28 cellular contexts compared by ENCODE assay signal in the genomic region with DNA sequence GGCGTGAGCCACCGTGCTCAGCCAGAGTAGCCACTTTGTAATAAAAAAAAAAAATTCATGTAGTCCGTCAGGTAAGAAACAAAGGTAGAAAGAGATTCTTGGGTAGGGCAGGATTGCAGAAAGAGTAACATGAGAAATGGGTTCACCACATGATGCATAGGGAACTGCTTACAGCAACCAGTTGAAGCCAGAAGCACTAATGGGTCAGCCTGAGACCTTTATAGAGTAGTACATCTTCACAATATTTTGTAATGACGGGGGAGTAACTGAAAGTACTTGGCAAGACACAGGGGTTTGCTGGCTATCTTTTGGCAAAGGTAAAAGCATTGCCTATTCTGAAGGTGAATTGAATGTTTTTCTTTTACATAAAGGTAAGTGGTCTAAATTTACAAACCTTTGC.
"Had no signal": no experiment of that assay in that cellular context is flagged by ENCODE, and none has a peak within 500 bp of the region (broad histone marks: within the 10 kb centered on the region; RNA-seq: fewer than 3 reads in every experiment).

No MANE protein-coding gene starts in this region.

- DNase-seq: activated CD4-positive, alpha-beta T cell treated with anti-CD3 and anti-CD28 coated beads for 36 hours; activated CD4-positive, alpha-beta T cell treated with anti-CD3 and anti-CD28 coated beads, Interleukin-2, amount 10 ng/mL, durations not matched to agents 7 days and 5 days; activated CD4-positive, alpha-beta T cell treated with anti-CD3 and anti-CD28 coated beads, Interleukin-2, amount 50 U/mL, for 48 hours; activated CD8-positive, alpha-beta T cell treated with anti-CD3 and anti-CD28 coated beads, Interleukin-2, amount 10 ng/mL, durations not matched to agents 7 days and 5 days; activated gamma-delta T cell treated with Interleukin-2 at 50 U/mL for 16 hours; activated naive CD4-positive, alpha-beta T cell treated with anti-CD3 and anti-CD28 coated beads for 36 hours; activated T-cell treated with anti-CD3 and anti-CD28 coated beads for 4 hours; activated T-cell treated with anti-CD3 and anti-CD28 coated beads, Interleukin-2, amount 50 U/mL, for 4 hours; body of pancreas; NCI-H1105; NCI-H1417 treated with DMSO at 0.1 percent for 48 hours; NCI-H187 treated with DMSO at 0.1 percent for 48 hours; NCI-H2081; NCI-H345; NCI-H526; NCI-H748 treated with DMSO at 0.1 percent for 48 hours; NK-92 treated with Interleukin-12 subunit alpha and Interleukin-12 subunit beta, amount 100 ng/mL, for 24 hours; PC-9; SHP77; SJCRH30; T1000 had no signal

- H3K27me3 ChIP-seq: adrenal gland, body of pancreas, breast epithelium, SJCRH30 had no signal

- H3K4me1 ChIP-seq: breast epithelium, SJCRH30 had no signal

- H3K9me3 Mint-ChIP-seq: activated CD4-positive, alpha-beta T cell treated with anti-CD3 and anti-CD28 coated beads, Interleukin-2, amount 10 ng/mL, durations not matched to agents 7 days and 5 days; activated naive CD4-positive, alpha-beta T cell treated with anti-CD3 and anti-CD28 coated beads for 36 hours; activated naive CD4-positive, alpha-beta T cell treated with anti-CD3 and anti-CD28 coated beads, Interleukin-2, amount 50 U/mL, for 72 hours; activated T-cell treated with anti-CD3 and anti-CD28 coated beads, Interleukin-2, amount 50 U/mL, for 4 hours; activated T-helper 1 cell treated with anti-CD3 and anti-CD28 coated beads, Interleukin-12 subunit alpha, Interleukin-12 subunit beta, Interleukin-2, Interleukin-4 antibody, amounts not matched to agents 30 ng/mL and 10 ng/mL and 1 ng/mL, durations not matched to agents 14 hours and 24 hours and 36 hours had no signal

- H3K27me3 Mint-ChIP-seq: activated CD4-positive, alpha-beta T cell treated with anti-CD3 and anti-CD28 coated beads for 36 hours; activated CD4-positive, alpha-beta T cell treated with anti-CD3 and anti-CD28 coated beads, Interleukin-2, amount 10 ng/mL, durations not matched to agents 7 days and 5 days had no signal

- H3K4me2 ChIP-seq: PC-9 had no signal

- H3K27ac Mint-ChIP-seq: activated CD4-positive, alpha-beta T cell treated with anti-CD3 and anti-CD28 coated beads for 36 hours; activated CD4-positive, alpha-beta T cell treated with anti-CD3 and anti-CD28 coated beads, Interleukin-2, amount 10 ng/mL, durations not matched to agents 7 days and 5 days; activated CD8-positive, alpha-beta T cell treated with anti-CD3 and anti-CD28 coated beads, Interleukin-2, amount 10 ng/mL, durations not matched to agents 7 days and 5 days; activated naive CD4-positive, alpha-beta T cell treated with anti-CD3 and anti-CD28 coated beads for 36 hours; activated naive CD4-positive, alpha-beta T cell treated with anti-CD3 and anti-CD28 coated beads, Interleukin-2, amount 50 U/mL, for 72 hours; activated T-helper 1 cell treated with anti-CD3 and anti-CD28 coated beads, Interleukin-12 subunit alpha, Interleukin-12 subunit beta, Interleukin-2, Interleukin-4 antibody, amounts not matched to agents 30 ng/mL and 10 ng/mL and 1 ng/mL, durations not matched to agents 14 hours and 24 hours and 36 hours had no signal

- H3K9me3 ChIP-seq: adrenal gland, breast epithelium, SJCRH30 had no signal

- ATAC-seq: activated CD4-positive, alpha-beta T cell treated with anti-CD3 and anti-CD28 coated beads for 36 hours; activated CD4-positive, CD25-positive, alpha-beta regulatory T cell treated with anti-CD3 and anti-CD28 coated beads, Interleukin-2, amount 50 U/mL, for 24 hours; activated CD8-positive, alpha-beta T cell treated with anti-CD3 and anti-CD28 coated beads, Interleukin-2, amount 10 ng/mL, durations not matched to agents 7 days and 5 days; activated naive CD4-positive, alpha-beta T cell treated with anti-CD3 and anti-CD28 coated beads, Interleukin-2, amount 50 U/mL, for 72 hours; activated T-cell treated with anti-CD3 and anti-CD28 coated beads, Interleukin-2, amount 50 U/mL, for 4 hours; body of pancreas; K562 had no signal

- H3K4me3 Mint-ChIP-seq: activated CD4-positive, alpha-beta T cell treated with anti-CD3 and anti-CD28 coated beads for 36 hours; activated CD4-positive, alpha-beta T cell treated with anti-CD3 and anti-CD28 coated beads, Interleukin-2, amount 10 ng/mL, durations not matched to agents 7 days and 5 days; activated CD8-positive, alpha-beta T cell treated with anti-CD3 and anti-CD28 coated beads, Interleukin-2, amount 10 ng/mL, durations not matched to agents 7 days and 5 days; activated naive CD4-positive, alpha-beta T cell treated with anti-CD3 and anti-CD28 coated beads for 36 hours; activated T-cell treated with anti-CD3 and anti-CD28 coated beads, Interleukin-2, amount 50 U/mL, for 4 hours; activated T-helper 1 cell treated with anti-CD3 and anti-CD28 coated beads, Interleukin-12 subunit alpha, Interleukin-12 subunit beta, Interleukin-2, Interleukin-4 antibody, amounts not matched to agents 30 ng/mL and 10 ng/mL and 1 ng/mL, durations not matched to agents 14 hours and 24 hours and 36 hours had no signal

- H3K36me3 ChIP-seq: adrenal gland, breast epithelium had no signal

- H3K27ac ChIP-seq: adrenal gland, body of pancreas, breast epithelium, PC-9, SJCRH30, SK-N-MC had no signal

- H3K4me3 ChIP-seq: adrenal gland, body of pancreas, breast epithelium, K562, PC-9, SJCRH30, SK-N-MC had no signal

- H2AFZ ChIP-seq: PC-9 had no signal
